In genomic region chr4:174522183-174523002, GRCh38 we compare ENCODE assay signal across 8 cellular contexts. TPM values are rescaled to one million over a fixed set of nuclear protein-coding genes. Genes with fewer than 3 reads are reported as not detected.
DNase-seq lines count a peak whose midpoint lies in the region; ATAC-seq lines count a peak whose summit lies in the region.

HPGD (minus strand) TSS chr4:174522488; CDS start chr4:174522451, 37 bp downstream.

- H3K4me3 Mint-ChIP-seq in naive thymus-derived CD4-positive, alpha-beta T cell, result peak within 1 kb of the TSS; percentile 77 to 91 (median 88)

- H3K27ac ChIP-seq in naive thymus-derived CD4-positive, alpha-beta T cell (ENCODE audit: low read depth, low read length), result peak within 1 kb of the TSS; percentile 38

- peak within 1 kb of the TSS in 7 of 9 donors; percentile 6 to 93 (median 86) for H3K27ac Mint-ChIP-seq in naive thymus-derived CD4-positive, alpha-beta T cell

- peak; percentile 42 for ATAC-seq in GM18508 (IDR thresholded peaks at IDR 0.05; ENCODE audit: insufficient read depth, unreplicated experiment)
- peak; percentile 67 for ATAC-seq in HG02870 (IDR thresholded peaks at IDR 0.05; ENCODE audit: unreplicated experiment)
- peak; percentile 84 for ATAC-seq in esophagus mucosa
- peak; percentile 90 for ATAC-seq in naive thymus-derived CD4-positive, alpha-beta T cell
- ATAC-seq in stimulated activated naive CD8-positive, alpha-beta T cell treated with anti-CD3 and anti-CD28 coated beads, Interleukin-15, Interleukin-2, amounts not matched to agents 100 U/mL and 50 U/mL, for 24 hours, result peak; percentile 87

- H3K4me1 Mint-ChIP-seq in naive thymus-derived CD4-positive, alpha-beta T cell, result peaks cover 0 to 45% (median 17%) of the 10 kb centered on the region in 7 donors

- no peaks in the 10 kb centered on the region for H3K9me3 ChIP-seq in naive thymus-derived CD4-positive, alpha-beta T cell (ENCODE audit: control insufficient read depth in 2 of 3, low read length in 3 of 3)

- peaks cover 0 to 12% (median 0%) of the 10 kb centered on the region in 11 donors for H3K9me3 Mint-ChIP-seq in naive thymus-derived CD4-positive, alpha-beta T cell

- H3K27me3 Mint-ChIP-seq in naive thymus-derived CD4-positive, alpha-beta T cell, result peaks cover 23 to 52% (median 38%) of the 10 kb centered on the region in 5 donors

- CTCF ChIA-PET in naive thymus-derived CD4-positive, alpha-beta T cell (lab: Charles Lee), result no interaction called here

- peaks cover 0 to 6% (median 0%) of the 10 kb centered on the region in 5 donors for H3K36me3 Mint-ChIP-seq in naive thymus-derived CD4-positive, alpha-beta T cell

- intact Hi-C loops in naive thymus-derived CD4-positive, alpha-beta T cell (cut with micrococcal nuclease), result loop anchor here (1.0 to 5.0 kb wide), 13 partner anchors 25 to 1190 kb away; partner anchors contain the start of genes CEP44 (in 1 of the 2), FBXO8 (in 1 of the 2), HMGB2 (in 1 of the 2) and SAP30 (in 1 of the 2)

- POLR2A ChIA-PET in naive thymus-derived CD4-positive, alpha-beta T cell (lab: Charles Lee), result interaction anchor here (1.0 to 1.2 kb wide), 2 partner anchors 12 to 69 kb away, joined by 3 to 4 read pairs; no protein-coding TSS in a partner anchor

- DNase-seq in NCI-H526 (lab: John Stamatoyannopoulos, UW), result peak; percentile 29 to 67
- peak; percentile 24 for DNase-seq in activated CD8-positive, alpha-beta memory T cell treated with anti-CD3 and anti-CD28 coated beads, Interleukin-2, amount 50 U/mL, for 24 hours (ENCODE audit: extremely low read depth)
- peak; percentile 33 to 79 (median 67) for DNase-seq in naive thymus-derived CD4-positive, alpha-beta T cell
- peak; percentile 69 for DNase-seq in stimulated activated naive CD8-positive, alpha-beta T cell treated with anti-CD3 and anti-CD28 coated beads, Interleukin-15, Interleukin-2, amounts not matched to agents 100 U/mL and 50 U/mL, for 24 hours
- no peak for DNase-seq in NCI-H187 treated with DMSO at 0.1 percent for 48 hours (lab: John Stamatoyannopoulos, UW)

- H3K4me3 ChIP-seq in naive thymus-derived CD4-positive, alpha-beta T cell (ENCODE audit: low read length), result peak within 1 kb of the TSS; percentile 66

- H3K36me3 ChIP-seq in naive thymus-derived CD4-positive, alpha-beta T cell (ENCODE audit: control insufficient read depth in 2 of 3, insufficient read depth in 3 of 3, low read length in 3 of 3), result no peaks in the 10 kb centered on the region

- peaks cover 0 to 4% of the 10 kb centered on the region in 2 donors for H3K27me3 ChIP-seq in naive thymus-derived CD4-positive, alpha-beta T cell (ENCODE audit: control insufficient read depth in 2 of 2, insufficient read depth in 2 of 2, low read length in 2 of 2)

- H3K4me1 ChIP-seq in naive thymus-derived CD4-positive, alpha-beta T cell (ENCODE audit: control insufficient read depth in 2 of 2, insufficient read depth in 2 of 2, low read length in 2 of 2), result peaks cover 0 to 5% of the 10 kb centered on the region in 2 donors

RNA-seq across cellular contexts. Expression of gene HPGD, which starts in this region (rescaled TPM):
- 50.5 TPM for total RNA-seq in esophagus mucosa
- total RNA-seq in naive thymus-derived CD4-positive, alpha-beta T cell, result 10 to 100 TPM in 1 of 5 experiments, 1 to 10 TPM in 4; 2.5 to 13.5 (median 4.6) TPM
- polyA plus RNA-seq in naive thymus-derived CD4-positive, alpha-beta T cell, result 10 to 100 TPM in 1 of 2 donors, 1 to 10 TPM in 1; 7.5 to 13.1 TPM
